Comparison of ENCODE assay signal across 7 cellular contexts in genomic region chr11:114166389-114166788, GRCh38.
A peak's percentile ranks its signal among the peaks of the same experiment; 100 is the strongest.
DNase-seq lines count a peak whose midpoint lies in the region; ATAC-seq and TF ChIP-seq lines count a peak whose summit lies in the region.

No MANE protein-coding gene starts in this region.

- no peaks in the 10 kb centered on the region for H3K9me2 ChIP-seq in hepatocyte (replicated peaks; ENCODE audit: insufficient read depth)

- no peak for ATAC-seq in activated CD8-positive, alpha-beta T cell treated with anti-CD3 and anti-CD28 coated beads for 36 hours
- no peak for ATAC-seq in HG02588 (IDR thresholded peaks at IDR 0.05; ENCODE audit: unreplicated experiment)
- no peak for ATAC-seq in GM21528 (IDR thresholded peaks at IDR 0.05; ENCODE audit: low FRiP score, unreplicated experiment)

- H3K4me3 ChIP-seq in hepatocyte = no peak overlapping the region
- H3K4me3 ChIP-seq in subcutaneous abdominal adipose tissue (ENCODE audit: low read depth in 1 of 5, low read length in 5 of 5) = no peak overlapping the region

- no peak for DNase-seq in HFFc6
- no peak for DNase-seq in activated CD8-positive, alpha-beta T cell treated with anti-CD3 and anti-CD28 coated beads for 36 hours
- no peak for DNase-seq in hepatocyte (ENCODE audit: low spot score)
- no peak for DNase-seq in NOMO-1 treated with dmso at 0.1 percent for 144 hours (lab: John Stamatoyannopoulos, UW; ENCODE audit: unreplicated experiment)

- peaks cover 50% of the 10 kb centered on the region for H3K27me3 Mint-ChIP-seq in HFFc6 (ENCODE audit: insufficient read depth)
- no peaks in the 10 kb centered on the region for H3K27me3 Mint-ChIP-seq in activated CD8-positive, alpha-beta T cell treated with anti-CD3 and anti-CD28 coated beads for 36 hours

- H3K4me1 Mint-ChIP-seq in HFFc6 (ENCODE audit: low read depth) = peaks cover 58% of the 10 kb centered on the region
- peaks cover 81% of the 10 kb centered on the region for H3K4me1 Mint-ChIP-seq in activated CD8-positive, alpha-beta T cell treated with anti-CD3 and anti-CD28 coated beads for 36 hours (ENCODE audit: low read depth)

- H3K36me3 Mint-ChIP-seq in HFFc6 (ENCODE audit: low read depth) = no peaks in the 10 kb centered on the region
- no peaks in the 10 kb centered on the region for H3K36me3 Mint-ChIP-seq in activated CD8-positive, alpha-beta T cell treated with anti-CD3 and anti-CD28 coated beads for 36 hours (ENCODE audit: low read depth)

- peaks cover 45% of the 10 kb centered on the region for H3K79me2 ChIP-seq in hepatocyte

- no peaks in the 10 kb centered on the region for H3K27me3 ChIP-seq in hepatocyte
- H3K27me3 ChIP-seq in subcutaneous abdominal adipose tissue (ENCODE audit: control insufficient read depth in 5 of 5, insufficient read depth in 4 of 5, low read length in 5 of 5) = no peaks in the 10 kb centered on the region

- H4K20me1 ChIP-seq in hepatocyte (ENCODE audit: insufficient read depth, poor library complexity, severe bottlenecking) = no peaks in the 10 kb centered on the region

- peak overlapping the region; percentile 96 for H3K27ac ChIP-seq in hepatocyte
- peak overlapping the region; percentile 97 for H3K27ac ChIP-seq in subcutaneous abdominal adipose tissue (ENCODE audit: low read depth, low read length)

- peak overlapping the region; percentile 43 for H3K4me2 ChIP-seq in hepatocyte

- H3K9me3 ChIP-seq in hepatocyte (ENCODE audit: low read depth) (no peaks in the 10 kb centered on the region), subcutaneous abdominal adipose tissue (ENCODE audit: control insufficient read depth in 5 of 5, low read length in 5 of 5) (no peaks in the 10 kb centered on the region)

- H2AFZ ChIP-seq in hepatocyte = no peak overlapping the region

- POLR2A ChIA-PET in activated CD8-positive, alpha-beta T cell treated with anti-CD3 and anti-CD28 coated beads for 36 hours (lab: Charles Lee) = no interaction called here

- WGBS in hepatocyte (ENCODE audit: low lambda C conversion rate, missing lambda C conversion rate) = 90% methylated on average over 4 of the region's 4 CpGs

- peak overlapping the region; percentile 42 for H3K4me3 Mint-ChIP-seq in HFFc6
- no peak overlapping the region for H3K4me3 Mint-ChIP-seq in activated CD8-positive, alpha-beta T cell treated with anti-CD3 and anti-CD28 coated beads for 36 hours

- H3K27ac Mint-ChIP-seq in HFFc6 = no peak overlapping the region
- H3K27ac Mint-ChIP-seq in activated CD8-positive, alpha-beta T cell treated with anti-CD3 and anti-CD28 coated beads for 36 hours = peak overlapping the region; percentile 75

- intact Hi-C loops in activated CD8-positive, alpha-beta T cell treated with anti-CD3 and anti-CD28 coated beads for 36 hours (cut with micrococcal nuclease) = loop anchor here (10.0 kb wide), 1 partner anchor 92 kb away; no protein-coding TSS in a partner anchor

- H3K9ac ChIP-seq in subcutaneous abdominal adipose tissue (ENCODE audit: low read length in 5 of 5) = peak overlapping the region in 2 of 5 donors; percentile 13 to 22

- no peaks in the 10 kb centered on the region for H3K36me3 ChIP-seq in hepatocyte (replicated peaks; ENCODE audit: insufficient read depth, low read depth)
- no peaks in the 10 kb centered on the region for H3K36me3 ChIP-seq in subcutaneous abdominal adipose tissue (ENCODE audit: control insufficient read depth in 5 of 5, insufficient read depth in 5 of 5, low read length in 5 of 5)

- TF ChIP-seq CTCF in HFFc6 (IDR thresholded peaks at IDR 0.05) (no peak), hepatocyte (IDR thresholded peaks at IDR 0.05; ENCODE audit: poor library complexity) (no peak)
- TF ChIP-seq CTCF in activated CD8-positive, alpha-beta T cell treated with anti-CD3 and anti-CD28 coated beads for 36 hours (IDR thresholded peaks at IDR 0.05) = no peak

- no peaks in the 10 kb centered on the region for H3K9me3 Mint-ChIP-seq in HFFc6
- H3K9me3 Mint-ChIP-seq in activated CD8-positive, alpha-beta T cell treated with anti-CD3 and anti-CD28 coated beads for 36 hours = no peaks in the 10 kb centered on the region

- CTCF ChIA-PET in activated CD8-positive, alpha-beta T cell treated with anti-CD3 and anti-CD28 coated beads for 36 hours (lab: Charles Lee) = interaction anchor here (0.6 to 7.2 kb wide), 2 partner anchors 15 to 230 kb away, joined by 3 to 58 read pairs; no protein-coding TSS in a partner anchor

- peaks cover 90% of the 10 kb centered on the region for H3K4me1 ChIP-seq in hepatocyte (ENCODE audit: insufficient read depth)
- peaks cover 38 to 96% (median 96%) of the 10 kb centered on the region in 5 donors for H3K4me1 ChIP-seq in subcutaneous abdominal adipose tissue (ENCODE audit: control insufficient read depth in 5 of 5, insufficient read depth in 5 of 5, low read length in 5 of 5)
